ENCODE assay signal across 7 cellular contexts in the genomic region with DNA sequence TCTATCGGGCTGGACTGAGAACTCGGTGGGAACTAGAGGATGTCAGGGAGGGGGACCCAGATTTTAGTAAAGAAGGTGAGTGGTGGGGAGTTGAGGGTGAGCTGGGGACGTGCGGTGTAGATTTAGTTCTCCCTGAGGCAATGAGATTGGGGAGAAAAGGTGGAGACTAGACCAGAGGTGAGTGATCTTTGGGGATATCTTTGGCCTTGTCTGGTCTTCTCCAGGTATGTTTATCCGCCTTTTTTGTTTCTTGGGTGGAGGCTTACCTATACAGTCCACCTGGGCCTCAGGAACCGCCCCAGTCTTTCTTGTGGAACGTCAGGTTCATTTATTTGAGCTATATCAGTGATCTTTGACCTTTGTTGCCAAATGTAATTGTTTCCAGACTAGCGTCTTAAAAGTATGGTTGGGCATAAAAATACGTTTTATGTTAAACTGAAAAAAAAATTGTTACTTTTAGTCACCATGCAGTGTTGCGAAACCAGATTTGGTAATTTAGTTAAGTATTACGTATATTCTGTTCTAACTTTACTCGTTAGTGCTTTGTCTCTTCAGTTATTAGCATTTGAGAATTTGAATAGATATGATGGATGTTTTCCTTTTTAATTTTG. TPM values are rescaled to one million over a fixed set of nuclear protein-coding genes. Genes with fewer than 3 reads are reported as not detected.
DNase-seq lines count a peak whose midpoint lies in the region; ATAC-seq and TF ChIP-seq lines count a peak whose summit lies in the region.

No MANE protein-coding gene starts in this region.

- H3K4me3 ChIP-seq in choroid plexus epithelial cell (ENCODE audit: low read depth, low read length): peak overlapping the region; percentile 94
- H3K4me3 ChIP-seq in transverse colon: peak overlapping the region; percentile 64 to 88 (median 85)

- peaks cover 6 to 22% (median 18%) of the 10 kb centered on the region in 4 donors for H3K4me1 ChIP-seq in transverse colon

- intact Hi-C loops in transverse colon (cut with DNase I; ENCODE audit: low total_unique reads): no loop called here

- TF ChIP-seq POLR2A in transverse colon (IDR thresholded peaks at IDR 0.05): peak; percentile 21

- H3K27ac ChIP-seq in transverse colon: peak overlapping the region; percentile 93 to 95 (median 93)

- TF ChIP-seq CTCF in choroid plexus epithelial cell (conservative IDR thresholded peaks at IDR 0.05; ENCODE audit: low read depth, low read length) (no peak), transverse colon (IDR thresholded peaks at IDR 0.05) (no peak)

- peak; percentile 29 for DNase-seq in NCI-H526 treated with DMSO at 0.1 percent for 48 hours (lab: John Stamatoyannopoulos, UW)
- peak; percentile 66 for DNase-seq in choroid plexus epithelial cell (ENCODE audit: low read depth)
- peak; percentile 12 to 27 for DNase-seq in lung microvascular endothelial cell (ENCODE audit: low read depth in 2 of 2)
- DNase-seq in transverse colon: peak; percentile 46
- DNase-seq in NCI-H1417 (lab: John Stamatoyannopoulos, UW): no peak

- no peaks in the 10 kb centered on the region for H3K27me3 ChIP-seq in transverse colon

- no peaks in the 10 kb centered on the region for H3K9me3 ChIP-seq in transverse colon

- no peak for TF ChIP-seq EP300 in transverse colon (IDR thresholded peaks at IDR 0.05; ENCODE audit: low read depth)

- peak; percentile 3 for ATAC-seq in GM18498 (IDR thresholded peaks at IDR 0.05; ENCODE audit: unreplicated experiment)
- no peak for ATAC-seq in GM19328 (IDR thresholded peaks at IDR 0.05; ENCODE audit: unreplicated experiment)

- in situ Hi-C loops in transverse colon (cut with MboI; ENCODE audit: low pct_ligation_motif_present in 1 of 4, low pct_unique_long_range_greater_than_20kb in 1 of 4, low sequenced_read_pairs in 3 of 4): no loop called here

- WGBS in transverse colon (ENCODE audit: low coverage in 1 of 2), 2 donors: 7 to 13% methylated on average over 10 to 12 of the region's 12 CpGs

- H3K36me3 ChIP-seq in transverse colon: no peaks in the 10 kb centered on the region

RNA-seq across cellular contexts. Expression of a gene that starts 0.8 kb away (rescaled TPM):
- total RNA-seq in lung microvascular endothelial cell (18.3 and 20.2 TPM in 2 replicates), transverse colon (10 to 100 TPM; 13.5 to 37.8 (median 31.7) TPM)

RNA-seq across cellular contexts. Expression of a gene that starts 53.1 kb away (rescaled TPM):
- total RNA-seq in lung microvascular endothelial cell: 13.5 and 18.8 TPM in 2 replicates
- 10 to 100 TPM; 22.1 to 29.7 (median 26.3) TPM for total RNA-seq in transverse colon

Comparison
In these comparisons a context has a peak if more than half of its experiments do, and no peak if none do; other contexts are left out.
1. DNase-seq: peak in NCI-H526 treated with DMSO at 0.1 percent for 48 hours (single experiment), choroid plexus epithelial cell (single experiment), lung microvascular endothelial cell (2 of 2) and transverse colon (single experiment); none in NCI-H1417 (0 of 3).